ENCODE assay signal across 27 cellular contexts in genomic region chr17:67557052-67557845, GRCh38.
DNase-seq lines count a peak whose midpoint lies in the region; ATAC-seq, FAIRE-seq and TF ChIP-seq lines count a peak whose summit lies in the region.
"Had no signal": no experiment of that assay in that cellular context is flagged by ENCODE, and none has a peak within 500 bp of the region (broad histone marks: within the 10 kb centered on the region; RNA-seq: fewer than 3 reads in every experiment).

No MANE protein-coding gene starts in this region.

- no peak for FAIRE-seq in HepG2 (lab: Jason Lieb, UNC)
- FAIRE-seq: GM19239 had no signal

- no peaks in the 10 kb centered on the region for H3K9me3 ChIP-seq in HepG2 (ENCODE audit: low read length)
- peaks cover 0 to 3% (median 0%) of the 10 kb centered on the region in 4 donors for H3K9me3 ChIP-seq in right lobe of liver
- H3K9me3 ChIP-seq in thyroid gland: no peaks in the 10 kb centered on the region
- H3K9me3 ChIP-seq: colonic mucosa, esophagus muscularis mucosa, HAP-1, transverse colon had no signal

- no peak overlapping the region for H3K9ac ChIP-seq in HepG2 (ENCODE audit: insufficient read depth, low read depth, low read length)

- H3K36me3 ChIP-seq in HepG2 (replicated peaks in 1 of 2; ENCODE audit: control insufficient read depth in 1 of 2, insufficient read depth in 2 of 2, low read length in 2 of 2) (no peaks in the 10 kb centered on the region), right lobe of liver (no peaks in the 10 kb centered on the region), thyroid gland (no peaks in the 10 kb centered on the region)
- H3K36me3 ChIP-seq: colonic mucosa, HAP-1, transverse colon had no signal

- WGBS in HepG2 (ENCODE audit: low lambda C conversion rate): 68% methylated on average over 11 of the region's 11 CpGs
- whole genome bisulfite sequencing in right lobe of liver (ENCODE audit: insufficient coverage, low coverage, low lambda C conversion rate, missing lambda C conversion rate): 97% methylated on average over 6 of the region's 11 CpGs
- WGBS in thyroid gland, 2 donors: 96% methylated on average over 11 of the region's 11 CpGs

- H3K79me2 ChIP-seq in HepG2 (ENCODE audit: insufficient read depth, low read length): no peaks in the 10 kb centered on the region

- no peak overlapping the region for H2AFZ ChIP-seq in HepG2 (ENCODE audit: low read length)

- H3K4me3 ChIP-seq in HepG2 (replicated peaks in 1 of 3; ENCODE audit: insufficient read depth in 1 of 3, low read depth in 2 of 3, low read length in 3 of 3) (no peak overlapping the region), right lobe of liver (no peak overlapping the region), thyroid gland (replicated peaks in 1 of 3) (no peak overlapping the region)
- H3K4me3 ChIP-seq: colonic mucosa, esophagus muscularis mucosa, HAP-1, heart right ventricle, transverse colon had no signal

- H3K27me3 ChIP-seq in HepG2 (ENCODE audit: control insufficient read depth in 1 of 2, insufficient read depth in 2 of 2, low read length in 2 of 2): no peaks in the 10 kb centered on the region
- no peaks in the 10 kb centered on the region for H3K27me3 ChIP-seq in right lobe of liver
- no peaks in the 10 kb centered on the region for H3K27me3 ChIP-seq in layer of hippocampus (ENCODE audit: control insufficient read depth, insufficient read depth, low read length)
- H3K27me3 ChIP-seq in thyroid gland: no peaks in the 10 kb centered on the region
- H3K27me3 ChIP-seq: colonic mucosa, esophagus muscularis mucosa, foreskin keratinocyte, heart right ventricle, transverse colon had no signal

- TF ChIP-seq CTCF in HepG2 (CRISPR knock-in tag; IDR thresholded peaks at IDR 0.05): no peak
- no peak for TF ChIP-seq CTCF in right lobe of liver (IDR thresholded peaks at IDR 0.05)
- TF ChIP-seq CTCF in brain (conservative IDR thresholded peaks at IDR 0.05): no peak
- no peak for TF ChIP-seq CTCF in thyroid gland (IDR thresholded peaks at IDR 0.05)

- H3K4me1 ChIP-seq in HepG2 (ENCODE audit: insufficient read depth, low read length): peaks cover 13% of the 10 kb centered on the region
- H3K4me1 ChIP-seq in right lobe of liver: no peaks in the 10 kb centered on the region
- peaks cover 0 to 13% of the 10 kb centered on the region in 2 donors for H3K4me1 ChIP-seq in thyroid gland
- H3K4me1 ChIP-seq: colonic mucosa, foreskin keratinocyte, transverse colon had no signal

- ATAC-seq in HepG2: no peak
- no peak for ATAC-seq in right lobe of liver
- ATAC-seq in GM21367 (IDR thresholded peaks at IDR 0.05; ENCODE audit: unreplicated experiment): no peak
- ATAC-seq in GM18873 (IDR thresholded peaks at IDR 0.05; ENCODE audit: low FRiP score, unreplicated experiment): no peak
- ATAC-seq: foreskin keratinocyte, left colon had no signal

- TF ChIP-seq POLR2A in HepG2 (IDR thresholded peaks at IDR 0.05; ENCODE audit: insufficient read depth in 1 of 2, low read depth in 2 of 2, low read length in 2 of 2): no peak
- no peak for TF ChIP-seq POLR2A in right lobe of liver (IDR thresholded peaks at IDR 0.05)
- no peak for TF ChIP-seq POLR2A in thyroid gland (IDR thresholded peaks at IDR 0.05)

- peaks cover 21% of the 10 kb centered on the region for H3K4me1 Mint-ChIP-seq in brain
- H3K4me1 Mint-ChIP-seq: B cell, memory B cell had no signal

- intact Hi-C loops in HepG2 (cut with micrococcal nuclease; ENCODE audit: unreplicated experiment): no loop called here
- intact Hi-C loops in right lobe of liver (cut with DNase I): no loop called here
- intact Hi-C loops in thyroid gland (cut with DNase I): no loop called here

- no peak overlapping the region for H3K4me2 ChIP-seq in HepG2 (ENCODE audit: low read depth, low read length)

- peak overlapping the region in 4 of 5 experiments; percentile 26 to 71 (median 47) for H3K27ac Mint-ChIP-seq in brain
- H3K27ac Mint-ChIP-seq: B cell; memory B cell; T-helper 2 cell treated with Interferon-gamma antibody and Interleukin-4, amounts not matched to agents 5 μg/mL and 100 μg/mL, for 36 hours had no signal

- BruUV-seq in HepG2 (replicated peaks; lab: Mats Ljungman, UMichigan): no TSS peak

- no peaks in the 10 kb centered on the region for H4K20me1 ChIP-seq in HepG2 (ENCODE audit: insufficient read depth, low read length)

- no peak for TF ChIP-seq RAD21 in HepG2 (CRISPR knock-in tag; IDR thresholded peaks at IDR 0.05)

- TF ChIP-seq EP300 in HepG2 (IDR thresholded peaks at IDR 0.05; ENCODE audit: low read depth in 2 of 2, low read length in 2 of 2) (no peak), HepG2 (CRISPR knock-in tag; IDR thresholded peaks at IDR 0.05; ENCODE audit: borderline replicate concordance) (no peak)

- H3K4me3 Mint-ChIP-seq in brain: no peak overlapping the region
- H3K4me3 Mint-ChIP-seq: B cell; memory B cell; T-helper 2 cell treated with Interferon-gamma antibody and Interleukin-4, amounts not matched to agents 5 μg/mL and 100 μg/mL, for 36 hours had no signal

- DNase-seq in HepG2 (ENCODE audit: low spot score): no peak
- no peak for DNase-seq in right lobe of liver
- no peak for DNase-seq in cerebellar nuclear complex (lab: John Stamatoyannopoulos, UW)
- no peak for DNase-seq in thyroid gland
- DNase-seq: activated CD4-positive, alpha-beta T cell treated with anti-CD3 and anti-CD28 coated beads, Interleukin-2, amount 50 U/mL, for 1 hour; activated effector memory CD4-positive, alpha-beta T cell treated with anti-CD3 and anti-CD28 coated beads, Interleukin-2, amount 50 U/mL, for 16 hours; colonic mucosa; DMS53; foreskin keratinocyte; heart right ventricle; left colon; NCI-H1092; NCI-H187; NK-92 treated with Interleukin-12 subunit alpha and Interleukin-12 subunit beta, amount 100 ng/mL, for 24 hours; SHP77; transverse colon had no signal

- peaks cover 0 to 3% (median 0%) of the 10 kb centered on the region in 5 experiments for H3K9me3 Mint-ChIP-seq in brain
- H3K9me3 Mint-ChIP-seq: T-helper 2 cell treated with Interferon-gamma antibody and Interleukin-4, amounts not matched to agents 5 μg/mL and 100 μg/mL, for 36 hours had no signal

- H3K27ac ChIP-seq in HepG2 (ENCODE audit: extremely low read length, insufficient read depth, low read length) (no peak overlapping the region), right lobe of liver (no peak overlapping the region), layer of hippocampus (ENCODE audit: low read depth, low read length) (peak overlapping the region; percentile 68), thyroid gland (no peak overlapping the region)
- H3K27ac ChIP-seq: colonic mucosa, esophagus muscularis mucosa, foreskin keratinocyte, heart right ventricle, transverse colon, VCaP had no signal

- CTCF ChIA-PET in HepG2 (lab: Yijun Ruan, JAX; ENCODE audit: low intra/inter-chr PET ratio, low total read pairs): no interaction called here

- H3K27me3 Mint-ChIP-seq in brain: no peaks in the 10 kb centered on the region
- H3K27me3 Mint-ChIP-seq: B cell, memory B cell had no signal

- H3K36me3 Mint-ChIP-seq in brain: peaks cover 34% of the 10 kb centered on the region

- POLR2A ChIA-PET in HepG2 (lab: Yijun Ruan, JAX): no interaction called here

- in situ Hi-C loops in HepG2 (cut with HindIII; ENCODE audit: extremely low pct_ligation_motif_present, low pct_unique_long_range_greater_than_20kb): no loop called here

TF ChIP-seq in HepG2, 621 proteins besides CTCF, POLR2A, EP300 and RAD21:
- TF ChIP-seq RXRA (CRISPR knock-in tag; IDR thresholded peaks at IDR 0.05) (no peak), ZNF264 (CRISPR knock-in tag; IDR thresholded peaks at IDR 0.05) (peak; percentile 97)
